In genomic region chr6:36149436-36149835, GRCh38 we compare ENCODE assay signal across 21 cellular contexts. TPM values are rescaled to one million over a fixed set of nuclear protein-coding genes. Genes with fewer than 3 reads are reported as not detected.
DNase-seq lines count a peak whose midpoint lies in the region; ATAC-seq and TF ChIP-seq lines count a peak whose summit lies in the region.
"Had no signal": no experiment of that assay in that cellular context is flagged by ENCODE, and none has a peak within 500 bp of the region (broad histone marks: within the 10 kb centered on the region; RNA-seq: fewer than 3 reads in every experiment).

No MANE protein-coding gene starts in this region.

- H3K27me3 ChIP-seq in gastroesophageal sphincter (no peaks in the 10 kb centered on the region), spleen (replicated peaks in 1 of 7) (no peaks in the 10 kb centered on the region)
- H3K27me3 ChIP-seq: SJSA1 had no signal

- no peak for TF ChIP-seq POLR2A in gastroesophageal sphincter (IDR thresholded peaks at IDR 0.05)
- no peak for TF ChIP-seq POLR2A in spleen (IDR thresholded peaks at IDR 0.05)

- H3K36me3 ChIP-seq in HEK293 (ENCODE audit: control insufficient read depth in 2 of 2, insufficient read depth in 1 of 2, low read length in 2 of 2) (no peaks in the 10 kb centered on the region), gastroesophageal sphincter (no peaks in the 10 kb centered on the region), spleen (no peaks in the 10 kb centered on the region)
- H3K36me3 ChIP-seq: SJSA1 had no signal

- CTCF ChIA-PET in HEK293 (lab: Yijun Ruan, JAX): interaction anchor here (0.6 kb wide), 1 partner anchor 95 kb away, joined by 3 read pairs; no protein-coding TSS in a partner anchor

- H3K4me3 ChIP-seq in HEK293 (ENCODE audit: low read depth, low read length) (no peak overlapping the region), gastroesophageal sphincter (no peak overlapping the region), spleen (no peak overlapping the region)
- H3K4me3 ChIP-seq: A549, GM23338, PC-9, SJSA1 had no signal

- no peak for TF ChIP-seq CTCF in HEK293 (tag by site-specific recombination; IDR thresholded peaks at IDR 0.05)
- TF ChIP-seq CTCF in gastroesophageal sphincter (IDR thresholded peaks at IDR 0.05): no peak
- no peak for TF ChIP-seq CTCF in spleen (IDR thresholded peaks at IDR 0.05 in 8 of 11, conservative IDR thresholded peaks at IDR 0.05 in 3 of 11)

- no peak overlapping the region for H3K27ac ChIP-seq in HEK293 (ENCODE audit: extremely low read depth, low read depth, low read length)
- peak overlapping the region in 3 of 4 donors; percentile 25 to 70 (median 27) for H3K27ac ChIP-seq in gastroesophageal sphincter
- peak overlapping the region in 3 of 8 donors; percentile 16 to 37 (median 27) for H3K27ac ChIP-seq in spleen
- H3K27ac ChIP-seq: A549, PC-9, SJSA1 had no signal

- H3K4me1 ChIP-seq in HEK293 (ENCODE audit: control insufficient read depth, insufficient read depth, low read length): no peaks in the 10 kb centered on the region
- peaks cover 0 to 8% (median 0%) of the 10 kb centered on the region in 3 donors for H3K4me1 ChIP-seq in gastroesophageal sphincter
- H3K4me1 ChIP-seq in spleen: peaks cover 0 to 32% (median 9%) of the 10 kb centered on the region in 6 donors
- H3K4me1 ChIP-seq: A549, SJSA1 had no signal

- POLR2A ChIA-PET in HEK293 (lab: Yijun Ruan, JAX): no interaction called here

- DNase-seq in amniotic epithelial cell (ENCODE audit: low read depth): peak; percentile 66
- no peak for DNase-seq in sciatic nerve (ENCODE audit: low spot score)
- DNase-seq in spleen: no peak
- no peak for DNase-seq in NCI-H69 (lab: John Stamatoyannopoulos, UW)
- DNase-seq: COR-L47, DMS153, Kasumi-1, NCI-H1417 treated with DMSO at 0.1 percent for 48 hours, NCI-H2029 treated with DMSO at 0.1 percent for 48 hours, NCI-H2171 treated with DMSO at 0.1 percent for 48 hours, NCI-H446 treated with DMSO at 0.1 percent for 48 hours, NCI-H748 treated with DMSO at 0.1 percent for 48 hours, PC-9 had no signal

- TF ChIP-seq EP300 in gastroesophageal sphincter (IDR thresholded peaks at IDR 0.05): no peak

- intact Hi-C loops in sciatic nerve (cut with DNase I) (no loop called here), spleen (cut with DNase I; ENCODE audit: low total_unique reads) (no loop called here)

- no peaks in the 10 kb centered on the region for H3K9me3 ChIP-seq in HEK293 (ENCODE audit: control insufficient read depth, insufficient read depth, low read depth, low read length)
- no peaks in the 10 kb centered on the region for H3K9me3 ChIP-seq in gastroesophageal sphincter
- peaks cover 0 to 13% (median 9%) of the 10 kb centered on the region in 8 donors for H3K9me3 ChIP-seq in spleen
- H3K9me3 ChIP-seq: A549, SJSA1 had no signal

- ATAC-seq in gastroesophageal sphincter (peak; percentile 67), sciatic nerve (peak; percentile 72), HG02884 (IDR thresholded peaks at IDR 0.05; ENCODE audit: unreplicated experiment) (no peak), HG02852 (IDR thresholded peaks at IDR 0.05; ENCODE audit: unreplicated experiment) (no peak)
- ATAC-seq: A549, GM23338, HCT116 had no signal

TF ChIP-seq in HEK293, 187 proteins besides CTCF, POLR2A, EP300 and RAD21:
- TF ChIP-seq, protein P1, sequence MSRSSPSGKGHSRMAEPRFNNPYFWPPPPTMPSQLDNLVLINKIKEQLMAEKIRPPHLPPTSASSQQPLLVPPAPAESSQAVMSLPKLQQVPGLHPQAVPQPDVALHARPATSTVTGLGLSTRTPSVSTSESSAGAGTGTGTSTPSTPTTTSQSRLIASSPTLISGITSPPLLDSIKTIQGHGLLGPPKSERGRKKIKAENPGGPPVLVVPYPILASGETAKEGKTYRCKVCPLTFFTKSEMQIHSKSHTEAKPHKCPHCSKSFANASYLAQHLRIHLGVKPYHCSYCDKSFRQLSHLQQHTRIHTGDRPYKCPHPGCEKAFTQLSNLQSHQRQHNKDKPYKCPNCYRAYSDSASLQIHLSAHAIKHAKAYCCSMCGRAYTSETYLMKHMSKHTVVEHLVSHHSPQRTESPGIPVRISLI (tag by site-specific recombination; IDR thresholded peaks at IDR 0.05): no peak
- TF ChIP-seq ZNF10 (tag by site-specific recombination; IDR thresholded peaks at IDR 0.05): 0 out of 2 replicates have a peak, but pooled peaks have one; percentile 19

RNA-seq across cellular contexts. Expression of gene MAPK13, which starts 19.1 kb away (rescaled TPM):
- total RNA-seq in gastroesophageal sphincter (1 to 10 TPM; 1.4 to 8.4 (median 3.1) TPM), sciatic nerve (12.8 TPM), spleen (10 to 100 TPM; 13.5 to 30.0 (median 21.2) TPM)
- 10 to 100 TPM in 2 of 3 donors, 1 to 10 TPM in 1; 6.2 to 12.4 (median 11.9) TPM for polyA plus RNA-seq in spleen
- total RNA-seq: SJSA1 had no signal

RNA-seq across cellular contexts. Expression of gene BRPF3, which starts 47.1 kb away (rescaled TPM):
- total RNA-seq in gastroesophageal sphincter: 10 to 100 TPM; 19.0 to 36.7 (median 20.4) TPM
- 36.6 TPM for total RNA-seq in sciatic nerve
- 10 to 100 TPM; 30.8 to 42.7 (median 33.0) TPM for total RNA-seq in spleen
- polyA plus RNA-seq in spleen: 1 to 10 TPM; 2.4 to 7.5 (median 3.2) TPM

Comparison
In these comparisons a context has a peak if more than half of its experiments do, and no peak if none do; other contexts are left out.
1. ATAC-seq: peak in gastroesophageal sphincter (single experiment) and sciatic nerve (single experiment); none in HG02884 (single experiment) and HG02852 (single experiment).